In genomic region chr18:40760251-40760650, GRCh38 we compare ENCODE assay signal across 21 cellular contexts.
A peak's percentile ranks its signal among the peaks of the same experiment; 100 is the strongest.
DNase-seq lines count a peak whose midpoint lies in the region; ATAC-seq, FAIRE-seq and TF ChIP-seq lines count a peak whose summit lies in the region.
"Had no signal": no experiment of that assay in that cellular context is flagged by ENCODE, and none has a peak within 500 bp of the region (broad histone marks: within the 10 kb centered on the region; RNA-seq: fewer than 3 reads in every experiment).

No MANE protein-coding gene starts in this region.

- TF ChIP-seq POLR2A in HepG2 (IDR thresholded peaks at IDR 0.05; ENCODE audit: insufficient read depth in 1 of 2, low read depth in 2 of 2, low read length in 2 of 2) (no peak), right lobe of liver (IDR thresholded peaks at IDR 0.05) (no peak), IMR-90 (IDR thresholded peaks at IDR 0.05; ENCODE audit: low read depth, low read length) (no peak)

- no peaks in the 10 kb centered on the region for H3K9me1 ChIP-seq in IMR-90 (ENCODE audit: insufficient read depth, low read length)

- no peak overlapping the region for H3K23ac ChIP-seq in IMR-90 (ENCODE audit: low read depth, low read length)
- H3K23ac ChIP-seq in trophoblast cell (ENCODE audit: low read length): no peak overlapping the region

- no peak overlapping the region for H3K56ac ChIP-seq in IMR-90 (ENCODE audit: extremely low read depth, insufficient read depth, low read length)

- H2BK120ac ChIP-seq in IMR-90 (ENCODE audit: low read depth, low read length) (no peak overlapping the region), trophoblast cell (ENCODE audit: insufficient read depth, low read length, poor library complexity) (no peak overlapping the region)

- no peak for DNase-seq in HepG2 (ENCODE audit: low spot score)
- DNase-seq in right lobe of liver: no peak
- DNase-seq in IMR-90: no peak
- no peak for DNase-seq in trophoblast cell
- no peak for DNase-seq in activated CD4-positive, alpha-beta T cell treated with anti-CD3 and anti-CD28 coated beads for 48 hours
- DNase-seq: 8988T; ACHN; BE2C; C1 segment of cervical spinal cord; CD4-positive, alpha-beta memory T cell; CD4-positive, CD25-positive, alpha-beta regulatory T cell; CD8-positive, alpha-beta memory T cell; COR-L47; DMS 273 treated with DMSO at 0.1 percent for 48 hours; DMS79 treated with DMSO at 0.1 percent for 48 hours; GF-D8 had no signal

- H3K4ac ChIP-seq in IMR-90 (ENCODE audit: low read depth, low read length): no peak overlapping the region
- no peak overlapping the region for H3K4ac ChIP-seq in trophoblast cell (ENCODE audit: low read depth, low read length)

- no peak overlapping the region for H4K5ac ChIP-seq in IMR-90 (ENCODE audit: low read depth, low read length)

- H2BK5ac ChIP-seq in IMR-90 (ENCODE audit: low read depth, low read length, poor library complexity, severe bottlenecking) (no peak overlapping the region), trophoblast cell (ENCODE audit: low read depth, low read length, poor library complexity) (no peak overlapping the region)

- no peak for FAIRE-seq in HepG2 (lab: Jason Lieb, UNC)
- FAIRE-seq: A204.1, G401.6, GM12891 had no signal

- no peak overlapping the region for H2AK5ac ChIP-seq in IMR-90 (ENCODE audit: low read depth, low read length)
- H2AK5ac ChIP-seq in trophoblast cell (ENCODE audit: low read length): no peak overlapping the region

- no peak overlapping the region for H2BK12ac ChIP-seq in trophoblast cell (ENCODE audit: low read length)

- H3K4me2 ChIP-seq in HepG2 (ENCODE audit: low read depth, low read length) (no peak overlapping the region), IMR-90 (ENCODE audit: low read depth, low read length) (no peak overlapping the region), trophoblast cell (ENCODE audit: low read length) (no peak overlapping the region)
- H3K4me2 ChIP-seq: BLaER1 had no signal

- no peaks in the 10 kb centered on the region for H3K79me2 ChIP-seq in HepG2 (ENCODE audit: insufficient read depth, low read length)
- no peaks in the 10 kb centered on the region for H3K79me2 ChIP-seq in trophoblast cell (ENCODE audit: control insufficient read depth, insufficient read depth, low read length, poor library complexity)

- H2AFZ ChIP-seq in HepG2 (ENCODE audit: low read length) (no peak overlapping the region), IMR-90 (replicated peaks; ENCODE audit: low read length, poor library complexity) (no peak overlapping the region), trophoblast cell (ENCODE audit: insufficient read depth, low read length, poor library complexity) (no peak overlapping the region)

- in situ Hi-C loops in HepG2 (cut with HindIII; ENCODE audit: extremely low pct_ligation_motif_present, low pct_unique_long_range_greater_than_20kb) (no loop called here), IMR-90 (cut with MboI; ENCODE audit: low sequenced_read_pairs) (no loop called here)

- ATAC-seq in HepG2: no peak
- no peak for ATAC-seq in right lobe of liver
- no peak for ATAC-seq in IMR-90 (ENCODE audit: low read depth)
- ATAC-seq in GM18520 (IDR thresholded peaks at IDR 0.05; ENCODE audit: unreplicated experiment): no peak

- H4K91ac ChIP-seq in IMR-90 (ENCODE audit: insufficient read depth, low read depth, low read length) (no peak overlapping the region), trophoblast cell (ENCODE audit: low read depth, low read length) (no peak overlapping the region)

- H3K36me3 ChIP-seq in HepG2 (replicated peaks in 1 of 2; ENCODE audit: control insufficient read depth in 1 of 2, insufficient read depth in 2 of 2, low read length in 2 of 2): no peaks in the 10 kb centered on the region
- no peaks in the 10 kb centered on the region for H3K36me3 ChIP-seq in right lobe of liver
- H3K36me3 ChIP-seq in IMR-90 (ENCODE audit: control insufficient read depth, insufficient read depth, low read length): no peaks in the 10 kb centered on the region
- H3K36me3 ChIP-seq in trophoblast cell (ENCODE audit: control insufficient read depth in 1 of 2, insufficient read depth in 2 of 2, low read length in 2 of 2): no peaks in the 10 kb centered on the region
- H3K36me3 ChIP-seq: BE2C, BLaER1 had no signal

- no peak overlapping the region for H3K9ac ChIP-seq in HepG2 (ENCODE audit: insufficient read depth, low read depth, low read length)
- H3K9ac ChIP-seq in IMR-90 (ENCODE audit: low read depth, low read length): no peak overlapping the region
- no peak overlapping the region for H3K9ac ChIP-seq in trophoblast cell (ENCODE audit: low read length)
- H3K9ac ChIP-seq: BLaER1 had no signal

- POLR2A ChIA-PET in HepG2 (lab: Yijun Ruan, JAX) (no interaction called here), IMR-90 (lab: Charles Lee; ENCODE audit: unreplicated experiment) (no interaction called here)

- no peak for TF ChIP-seq CTCF in HepG2 (CRISPR knock-in tag; IDR thresholded peaks at IDR 0.05)
- no peak for TF ChIP-seq CTCF in right lobe of liver (IDR thresholded peaks at IDR 0.05)
- no peak for TF ChIP-seq CTCF in IMR-90 (conservative IDR thresholded peaks at IDR 0.05; ENCODE audit: low read depth, low read length)

- H3K14ac ChIP-seq in IMR-90 (replicated peaks; ENCODE audit: low read depth, low read length) (no peak overlapping the region), trophoblast cell (ENCODE audit: low read length) (no peak overlapping the region)

- TF ChIP-seq RAD21 in HepG2 (CRISPR knock-in tag; IDR thresholded peaks at IDR 0.05) (no peak), IMR-90 (IDR thresholded peaks at IDR 0.05; ENCODE audit: low read length) (no peak)

- no peak overlapping the region for H3K18ac ChIP-seq in IMR-90 (ENCODE audit: low read depth, low read length)
- H3K18ac ChIP-seq in trophoblast cell (ENCODE audit: low read length): no peak overlapping the region

- H3K9me3 ChIP-seq in HepG2 (ENCODE audit: low read length) (no peaks in the 10 kb centered on the region), right lobe of liver (no peaks in the 10 kb centered on the region), IMR-90 (ENCODE audit: control insufficient read depth, insufficient read depth, low read length) (no peaks in the 10 kb centered on the region), trophoblast cell (ENCODE audit: insufficient read depth, low read depth, low read length) (no peaks in the 10 kb centered on the region)
- H3K9me3 ChIP-seq: BE2C, BLaER1 had no signal

- H4K12ac ChIP-seq in trophoblast cell (ENCODE audit: low read depth, low read length): peak overlapping the region; percentile 30

- H2AK9ac ChIP-seq in IMR-90 (replicated peaks; ENCODE audit: low read depth, low read length, poor library complexity): no peak overlapping the region

- TF ChIP-seq EP300 in HepG2 (IDR thresholded peaks at IDR 0.05; ENCODE audit: low read depth in 2 of 2, low read length in 2 of 2): no peak
- TF ChIP-seq EP300 in HepG2 (CRISPR knock-in tag; IDR thresholded peaks at IDR 0.05; ENCODE audit: borderline replicate concordance): no peak

- H3K4me3 ChIP-seq in HepG2 (replicated peaks in 1 of 3; ENCODE audit: insufficient read depth in 1 of 3, low read depth in 2 of 3, low read length in 3 of 3) (no peak overlapping the region), right lobe of liver (no peak overlapping the region), IMR-90 (ENCODE audit: insufficient read depth, low read depth, low read length) (no peak overlapping the region), trophoblast cell (ENCODE audit: low read depth, low read length) (no peak overlapping the region)
- H3K4me3 ChIP-seq: BLaER1 had no signal

- 3% methylated on average over 6 of the region's 6 CpGs for WGBS in HepG2 (ENCODE audit: low lambda C conversion rate)
- 52% methylated on average over 6 of the region's 6 CpGs for WGBS in right lobe of liver (ENCODE audit: insufficient coverage, low coverage, low lambda C conversion rate, missing lambda C conversion rate)
- WGBS in IMR-90 (ENCODE audit: extremely low coverage in 2 of 2, insufficient read length in 1 of 2), 2 experiments: no CpG with 5 or more reads among the region's 6 CpGs
- no CpG with 5 or more reads among the region's 6 CpGs for WGBS in trophoblast cell (ENCODE audit: extremely low coverage, insufficient coverage, insufficient read length)

- CTCF ChIA-PET in HepG2 (lab: Yijun Ruan, JAX; ENCODE audit: low intra/inter-chr PET ratio, low total read pairs) (no interaction called here), IMR-90 (lab: Yijun Ruan, JAX) (interaction anchor here (0.7 kb wide), 1 partner anchor 1085 kb away, joined by 4 read pairs; no protein-coding TSS in a partner anchor)

- BruUV-seq in HepG2 (replicated peaks; lab: Mats Ljungman, UMichigan) (no TSS peak), IMR-90 (replicated peaks; lab: Mats Ljungman, UMichigan) (no TSS peak)

- no peaks in the 10 kb centered on the region for H3K4me1 ChIP-seq in HepG2 (ENCODE audit: insufficient read depth, low read length)
- H3K4me1 ChIP-seq in right lobe of liver: no peaks in the 10 kb centered on the region
- H3K4me1 ChIP-seq in IMR-90 (ENCODE audit: control insufficient read depth, insufficient read depth, low read length): no peaks in the 10 kb centered on the region
- no peaks in the 10 kb centered on the region for H3K4me1 ChIP-seq in trophoblast cell (ENCODE audit: control insufficient read depth in 1 of 2, insufficient read depth in 2 of 2, low read length in 2 of 2)
- H3K4me1 ChIP-seq: BE2C, BLaER1 had no signal

- intact Hi-C loops in HepG2 (cut with micrococcal nuclease; ENCODE audit: unreplicated experiment) (no loop called here), right lobe of liver (cut with DNase I) (no loop called here), IMR-90 (cut with micrococcal nuclease) (no loop called here)

- H3K79me1 ChIP-seq in IMR-90 (ENCODE audit: low read depth in 1 of 2, low read length in 2 of 2) (no peaks in the 10 kb centered on the region), trophoblast cell (ENCODE audit: low read length) (no peaks in the 10 kb centered on the region)

- H3K27ac ChIP-seq in HepG2 (ENCODE audit: extremely low read length, insufficient read depth, low read length) (no peak overlapping the region), right lobe of liver (no peak overlapping the region), IMR-90 (ENCODE audit: insufficient read depth, low read length) (no peak overlapping the region), trophoblast cell (ENCODE audit: low read depth, low read length) (no peak overlapping the region)
- H3K27ac ChIP-seq: BLaER1 had no signal

- no peak overlapping the region for H2BK15ac ChIP-seq in IMR-90 (ENCODE audit: low read depth, low read length)

- H3K27me3 ChIP-seq in HepG2 (ENCODE audit: control insufficient read depth in 1 of 2, insufficient read depth in 2 of 2, low read length in 2 of 2) (no peaks in the 10 kb centered on the region), right lobe of liver (no peaks in the 10 kb centered on the region), IMR-90 (ENCODE audit: control insufficient read depth, insufficient read depth, low read length) (no peaks in the 10 kb centered on the region), trophoblast cell (ENCODE audit: insufficient read depth, low read length) (no peaks in the 10 kb centered on the region)
- H3K27me3 ChIP-seq: BE2C, BLaER1 had no signal

- no peak overlapping the region for H2BK20ac ChIP-seq in IMR-90 (ENCODE audit: low read depth, low read length)

- H4K20me1 ChIP-seq in HepG2 (ENCODE audit: insufficient read depth, low read length) (no peaks in the 10 kb centered on the region), IMR-90 (ENCODE audit: insufficient read depth, low read length) (no peaks in the 10 kb centered on the region)
- H4K20me1 ChIP-seq: BLaER1 had no signal

- dilution Hi-C loops in IMR-90 (cut with HindIII; ENCODE audit: low sequenced_read_pairs, unreplicated experiment): no loop called here

- H4K8ac ChIP-seq in IMR-90 (ENCODE audit: low read depth in 2 of 2, low read length in 2 of 2) (no peak overlapping the region), trophoblast cell (ENCODE audit: low read depth, low read length) (no peak overlapping the region)
